Comparison of ENCODE assay signal across 32 cellular contexts in the genomic region with DNA sequence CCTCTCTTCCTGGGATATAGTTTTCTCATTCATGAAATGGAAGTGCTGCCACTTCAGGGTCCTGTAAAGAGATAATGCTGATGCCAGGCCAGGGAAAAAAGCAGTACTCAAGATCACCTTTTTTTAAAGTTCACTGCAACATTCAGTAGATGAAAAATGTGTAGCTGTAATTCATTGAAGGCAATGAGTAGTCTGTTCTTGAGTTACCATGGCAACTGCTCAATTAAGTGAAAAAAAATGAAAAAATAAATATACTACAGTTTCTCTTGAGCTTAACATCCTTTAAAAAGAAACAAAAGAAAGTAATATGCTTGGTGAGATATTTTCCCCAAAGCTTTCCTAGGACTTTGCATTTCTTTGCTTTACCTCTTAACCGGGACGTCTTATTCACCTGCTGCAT.
"Had no signal": no experiment of that assay in that cellular context is flagged by ENCODE, and none has a peak within 500 bp of the region (broad histone marks: within the 10 kb centered on the region; RNA-seq: fewer than 3 reads in every experiment).

No MANE protein-coding gene starts in this region.

- H3K27me3 ChIP-seq: adrenal gland, body of pancreas, breast epithelium, SJCRH30 had no signal

- H3K27ac ChIP-seq: adrenal gland, body of pancreas, breast epithelium, KMS-11, SJCRH30, SK-N-MC, WERI-Rb-1 had no signal

- H3K9ac ChIP-seq: KMS-11 had no signal

- H3K4me3 ChIP-seq: adrenal gland, body of pancreas, breast epithelium, SJCRH30, SK-N-MC had no signal

- H3K4me1 Mint-ChIP-seq: activated CD4-positive, alpha-beta memory T cell treated with anti-CD3 and anti-CD28 coated beads, Interleukin-2, amount 10 ng/mL, durations not matched to agents 7 days and 5 days; activated naive CD8-positive, alpha-beta T cell treated with anti-CD3 and anti-CD28 coated beads, Interleukin-2, amount 10 ng/mL, durations not matched to agents 7 days and 5 days had no signal

- H3K9me3 Mint-ChIP-seq: activated CD4-positive, alpha-beta memory T cell treated with anti-CD3 and anti-CD28 coated beads, Interleukin-2, amount 10 ng/mL, durations not matched to agents 7 days and 5 days; activated naive CD4-positive, alpha-beta T cell treated with anti-CD3 and anti-CD28 coated beads, Interleukin-2, amount 50 U/mL, for 24 hours; activated T-helper 17 cell treated with anti-CD3 and anti-CD28 coated beads, Interleukin-2, amount 50 U/mL, for 72 hours had no signal

- H3K4me3 Mint-ChIP-seq: activated CD4-positive, alpha-beta memory T cell treated with anti-CD3 and anti-CD28 coated beads, Interleukin-2, amount 10 ng/mL, durations not matched to agents 7 days and 5 days; activated naive CD4-positive, alpha-beta T cell treated with anti-CD3 and anti-CD28 coated beads, Interleukin-2, amount 50 U/mL, for 24 hours; activated naive CD8-positive, alpha-beta T cell treated with anti-CD3 and anti-CD28 coated beads, Interleukin-2, amount 10 ng/mL, durations not matched to agents 7 days and 5 days; activated T-cell treated with anti-CD3 and anti-CD28 coated beads, Interleukin-2, amount 50 U/mL, for 72 hours; activated T-helper 17 cell treated with anti-CD3 and anti-CD28 coated beads, Interleukin-2, amount 50 U/mL, for 72 hours had no signal

- H3K36me3 Mint-ChIP-seq: activated naive CD8-positive, alpha-beta T cell treated with anti-CD3 and anti-CD28 coated beads, Interleukin-2, amount 10 ng/mL, durations not matched to agents 7 days and 5 days had no signal

- H3K4me1 ChIP-seq: adrenal gland, body of pancreas, breast epithelium had no signal

- H3K27me3 Mint-ChIP-seq: activated CD4-positive, alpha-beta memory T cell treated with anti-CD3 and anti-CD28 coated beads, Interleukin-2, amount 10 ng/mL, durations not matched to agents 7 days and 5 days; activated naive CD4-positive, alpha-beta T cell treated with anti-CD3 and anti-CD28 coated beads, Interleukin-2, amount 50 U/mL, for 24 hours; activated naive CD8-positive, alpha-beta T cell treated with anti-CD3 and anti-CD28 coated beads, Interleukin-2, amount 10 ng/mL, durations not matched to agents 7 days and 5 days; activated T-helper 17 cell treated with anti-CD3 and anti-CD28 coated beads, Interleukin-2, amount 50 U/mL, for 72 hours had no signal

- DNase-seq: activated CD4-positive, alpha-beta memory T cell treated with anti-CD3 and anti-CD28 coated beads, Interleukin-2, amount 10 ng/mL, durations not matched to agents 7 days and 5 days; activated CD4-positive, alpha-beta T cell treated with anti-CD3 and anti-CD28 coated beads for 1 hour; activated CD4-positive, alpha-beta T cell treated with anti-CD3 and anti-CD28 coated beads for 48 hours; activated CD4-positive, CD25-positive, alpha-beta regulatory T cell; activated effector memory CD4-positive, alpha-beta T cell treated with anti-CD3 and anti-CD28 coated beads, Interleukin-2, amount 50 U/mL, for 16 hours; activated naive CD4-positive, alpha-beta T cell; activated naive CD8-positive, alpha-beta T cell treated with anti-CD3 and anti-CD28 coated beads, Interleukin-2, amount 10 ng/mL, durations not matched to agents 7 days and 5 days; activated T-cell treated with anti-CD3 and anti-CD28 coated beads, Interleukin-2, amount 50 U/mL, for 1 hour; activated T-cell treated with anti-CD3 and anti-CD28 coated beads, Interleukin-2, amount 50 U/mL, for 72 hours; adrenal gland; body of pancreas; cerebellar nuclear complex; MM.1S; MV-4-11; NCI-H1092; NCI-H1436 treated with DMSO at 0.1 percent for 48 hours; NCI-H1694 treated with DMSO at 0.1 percent for 48 hours; NCI-H2029; NCI-H226; NCI-H446 treated with DMSO at 0.1 percent for 48 hours; NCI-H524 treated with DMSO at 0.1 percent for 48 hours; SHP77; SJCRH30; T1000; WERI-Rb-1 had no signal

- FAIRE-seq: astrocyte had no signal

- H3K4me2 ChIP-seq: KMS-11 had no signal

- ATAC-seq: activated T-cell treated with anti-CD3 and anti-CD28 coated beads, Interleukin-2, amount 50 U/mL, for 72 hours; activated T-helper 17 cell treated with anti-CD3 and anti-CD28 coated beads, Interleukin-2, amount 50 U/mL, for 72 hours; body of pancreas; Panc1 had no signal

- H3K9me3 ChIP-seq: adrenal gland, body of pancreas, breast epithelium, SJCRH30 had no signal

- H3K36me3 ChIP-seq: adrenal gland, breast epithelium, SJCRH30, WERI-Rb-1 had no signal

- H3K27ac Mint-ChIP-seq: activated CD4-positive, alpha-beta memory T cell treated with anti-CD3 and anti-CD28 coated beads, Interleukin-2, amount 10 ng/mL, durations not matched to agents 7 days and 5 days; activated naive CD4-positive, alpha-beta T cell treated with anti-CD3 and anti-CD28 coated beads, Interleukin-2, amount 50 U/mL, for 24 hours; activated naive CD8-positive, alpha-beta T cell treated with anti-CD3 and anti-CD28 coated beads, Interleukin-2, amount 10 ng/mL, durations not matched to agents 7 days and 5 days; activated T-cell treated with anti-CD3 and anti-CD28 coated beads, Interleukin-2, amount 50 U/mL, for 72 hours; activated T-helper 17 cell treated with anti-CD3 and anti-CD28 coated beads, Interleukin-2, amount 50 U/mL, for 72 hours had no signal
